Comparison of ENCODE assay signal across 1 cellular context in genomic region chr7:2022737-2023250, GRCh38.
TF ChIP-seq lines count a peak whose summit lies in the region.

No MANE protein-coding gene starts in this region.

TF ChIP-seq in K562, 482 proteins besides CTCF, POLR2A, EP300 and RAD21 (continued from another document and continues in another):
- no peak for TF ChIP-seq UBTF (IDR thresholded peaks at IDR 0.05; ENCODE audit: borderline replicate concordance in 1 of 2, low read depth in 2 of 2, low read length in 2 of 2)
- TF ChIP-seq ZEB2 (IDR thresholded peaks at IDR 0.05), result peak; percentile 62; the same call in 1 of the 2 replicates
- no peak for TF ChIP-seq ZBTB34 (CRISPR knock-in tag; IDR thresholded peaks at IDR 0.05)
- TF ChIP-seq NFE2L1 (tag; IDR thresholded peaks at IDR 0.05; ENCODE audit: borderline replicate concordance, low read depth), result no peak
- no peak for TF ChIP-seq ZFP30 (CRISPR knock-in tag; IDR thresholded peaks at IDR 0.05; ENCODE audit: borderline replicate concordance)
- TF ChIP-seq ARNT (IDR thresholded peaks at IDR 0.05), result peak in 1 of 2 experiments; percentile 95
- no peak for TF ChIP-seq HMG20A (CRISPR knock-in tag; conservative IDR thresholded peaks at IDR 0.05)
- no peak for TF ChIP-seq ESRRB (CRISPR knock-in tag; IDR thresholded peaks at IDR 0.05; ENCODE audit: borderline replicate concordance)
- no peak for TF ChIP-seq SAP30 (IDR thresholded peaks at IDR 0.05; ENCODE audit: borderline replicate concordance, insufficient read depth, low read depth, low read length, poor library complexity, severe bottlenecking)
- no peak for TF ChIP-seq ZNF512 (tag; IDR thresholded peaks at IDR 0.05)
- TF ChIP-seq FOXP4 (CRISPR knock-in tag; IDR thresholded peaks at IDR 0.05; ENCODE audit: borderline replicate concordance), result no peak
- TF ChIP-seq CLOCK (CRISPR knock-in tag; IDR thresholded peaks at IDR 0.05; ENCODE audit: borderline replicate concordance), result no peak
- TF ChIP-seq CBX3 (IDR thresholded peaks at IDR 0.05; ENCODE audit: borderline replicate concordance in 1 of 2, low read length in 2 of 2), result peak in 1 of 2 experiments; percentile 79; a peak in 1 of 3 replicates
- TF ChIP-seq ZKSCAN1 (IDR thresholded peaks at IDR 0.05; ENCODE audit: low read depth, low read length), result 0 out of 2 replicates have a peak, but pooled peaks have one; percentile 16
- TF ChIP-seq TFE3 (CRISPR knock-in tag; IDR thresholded peaks at IDR 0.05), result no peak
- TF ChIP-seq TARDBP (IDR thresholded peaks at IDR 0.05), result 0 out of 2 replicates have a peak, but pooled peaks have one; percentile 43
- TF ChIP-seq ZHX1 (conservative IDR thresholded peaks at IDR 0.05; ENCODE audit: low read length), result no peak
- no peak for TF ChIP-seq NR2C2 (CRISPR knock-in tag; IDR thresholded peaks at IDR 0.05)
- TF ChIP-seq NR2C2 (tag; IDR thresholded peaks at IDR 0.05), result peak; percentile 60
- TF ChIP-seq ARHGAP35 (IDR thresholded peaks at IDR 0.05; ENCODE audit: partially characterized antibody), result no peak
- TF ChIP-seq PTBP1 (IDR thresholded peaks at IDR 0.05; ENCODE audit: low read depth, low read length), result no peak
- TF ChIP-seq PML (IDR thresholded peaks at IDR 0.05; ENCODE audit: low read length), result peak; percentile 97
- peak; percentile 95; the same call in 1 of the 2 replicates for TF ChIP-seq CC2D1A (IDR thresholded peaks at IDR 0.05)
- TF ChIP-seq TBL1XR1 (IDR thresholded peaks at IDR 0.05; ENCODE audit: low read length in 2 of 2), result peak; percentile 44 to 97; a peak in 3 of 4 replicates
- TF ChIP-seq NFATC3 (IDR thresholded peaks at IDR 0.05), result no peak
- peak; percentile 97 for TF ChIP-seq SMARCE1 (IDR thresholded peaks at IDR 0.05)
- no peak for TF ChIP-seq RREB1 (CRISPR knock-in tag; IDR thresholded peaks at IDR 0.05)
- no peak for TF ChIP-seq SAFB2 (IDR thresholded peaks at IDR 0.05; ENCODE audit: borderline replicate concordance, low read depth, low read length, severe bottlenecking)
- no peak for TF ChIP-seq TAF15 (IDR thresholded peaks at IDR 0.05; ENCODE audit: low read depth, low read length)
- peak; percentile 23; the same call in 1 of the 2 replicates for TF ChIP-seq DEAF1 (CRISPR knock-in tag; IDR thresholded peaks at IDR 0.05)
- TF ChIP-seq BCL6 (CRISPR knock-in tag; IDR thresholded peaks at IDR 0.05), result peak; percentile 79; the same call in 1 of the 2 replicates
